Comparison of ENCODE assay signal across 16 cellular contexts in genomic region chrX:23821847-23822246, GRCh38.
"Had no signal": no experiment of that assay in that cellular context is flagged by ENCODE, and none has a peak within 500 bp of the region (broad histone marks: within the 10 kb centered on the region; RNA-seq: fewer than 3 reads in every experiment).

No MANE protein-coding gene starts in this region.

- H3K27ac Mint-ChIP-seq: activated CD8-positive, alpha-beta T cell treated with anti-CD3 and anti-CD28 coated beads, Interleukin-2, amount 10 ng/mL, durations not matched to agents 7 days and 5 days; natural killer cell treated with Interleukin-12 subunit alpha and Interleukin-12 subunit beta and Interleukin-15 and Interleukin-18, amount 100 ng/mL, for 72 hours; T-cell; WTC11 had no signal

- H3K4me3 ChIP-seq: ascending aorta, coronary artery, gastroesophageal sphincter, SK-N-MC, thyroid gland had no signal

- H3K27me3 ChIP-seq: ascending aorta, gastroesophageal sphincter, thyroid gland had no signal

- H3K4me1 ChIP-seq: ascending aorta, gastroesophageal sphincter, thyroid gland had no signal

- H3K27me3 Mint-ChIP-seq: natural killer cell treated with Interleukin-12 subunit alpha and Interleukin-12 subunit beta and Interleukin-15 and Interleukin-18, amount 100 ng/mL, for 72 hours had no signal

- H3K27ac ChIP-seq: ascending aorta, coronary artery, gastroesophageal sphincter, SK-N-MC, thyroid gland had no signal

- H3K4me3 Mint-ChIP-seq: activated CD8-positive, alpha-beta T cell treated with anti-CD3 and anti-CD28 coated beads, Interleukin-2, amount 10 ng/mL, durations not matched to agents 7 days and 5 days; natural killer cell treated with Interleukin-12 subunit alpha and Interleukin-12 subunit beta and Interleukin-15 and Interleukin-18, amount 100 ng/mL, for 72 hours; T-cell; WTC11 had no signal

- H3K36me3 Mint-ChIP-seq: natural killer cell treated with Interleukin-12 subunit alpha and Interleukin-12 subunit beta and Interleukin-15 and Interleukin-18, amount 100 ng/mL, for 72 hours; T-cell; WTC11 had no signal

- H3K9me3 ChIP-seq: ascending aorta, gastroesophageal sphincter, thyroid gland had no signal

- ATAC-seq: activated CD8-positive, alpha-beta T cell treated with anti-CD3 and anti-CD28 coated beads, Interleukin-2, amount 10 ng/mL, durations not matched to agents 7 days and 5 days; gastroesophageal sphincter; natural killer cell treated with Interleukin-12 subunit alpha and Interleukin-12 subunit beta and Interleukin-15 and Interleukin-18, amount 100 ng/mL, for 72 hours; T-cell; WTC11 had no signal

- DNase-seq: activated CD4-positive, alpha-beta T cell treated with anti-CD3 and anti-CD28 coated beads for 48 hours; activated CD8-positive, alpha-beta memory T cell treated with anti-CD3 and anti-CD28 coated beads, Interleukin-2, amount 50 U/mL, for 48 hours; activated CD8-positive, alpha-beta T cell treated with anti-CD3 and anti-CD28 coated beads, Interleukin-2, amount 10 ng/mL, durations not matched to agents 7 days and 5 days; effector CD8-positive, alpha-beta T cell; kidney; stimulated activated CD4-positive, alpha-beta T cell treated with anti-CD3 and anti-CD28 coated beads, Interleukin-15, amount 100 ng/mL, for 24 hours; stimulated activated CD4-positive, alpha-beta T cell treated with anti-CD3 and anti-CD28 coated beads, Interleukin-4, amount 100 ng/mL, for 4 hours; T-cell; T1000; thyroid gland had no signal

- H3K36me3 ChIP-seq: ascending aorta, gastroesophageal sphincter, thyroid gland had no signal

- H3K9me3 Mint-ChIP-seq: natural killer cell treated with Interleukin-12 subunit alpha and Interleukin-12 subunit beta and Interleukin-15 and Interleukin-18, amount 100 ng/mL, for 72 hours; T-cell; WTC11 had no signal

- H3K4me1 Mint-ChIP-seq: T-cell, WTC11 had no signal
